8 cellular contexts compared by ENCODE assay signal in the genomic region with DNA sequence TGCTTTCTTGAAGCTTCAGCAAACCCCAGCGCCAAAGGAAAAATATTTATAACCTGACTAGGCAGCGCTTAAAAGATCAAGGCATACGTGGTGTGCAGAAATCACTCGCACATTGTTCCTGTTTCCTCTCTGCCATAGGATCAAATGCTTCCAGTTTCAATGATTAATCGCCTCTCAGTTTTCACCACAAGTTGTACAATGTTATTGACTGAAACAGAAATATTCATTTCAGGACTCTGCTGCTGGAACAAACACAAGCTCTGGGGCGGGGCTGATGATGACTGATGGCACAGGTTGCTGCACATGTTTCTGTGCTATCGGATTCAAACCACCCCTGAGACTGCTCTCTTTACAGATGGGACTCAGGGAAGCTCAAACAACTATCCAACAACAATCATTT.
DNase-seq lines count a peak whose midpoint lies in the region; ATAC-seq and TF ChIP-seq lines count a peak whose summit lies in the region.

No MANE protein-coding gene starts in this region.

- peaks cover 4% of the 10 kb centered on the region for H3F3A ChIP-seq in smooth muscle cell (ENCODE audit: low read depth)

- no peaks in the 10 kb centered on the region for H3K36me3 Mint-ChIP-seq in type B pancreatic cell

- no peaks in the 10 kb centered on the region for H3K9me3 Mint-ChIP-seq in type B pancreatic cell

- H3K36me3 ChIP-seq in BLaER1 treated with 17β-estradiol and CSF1 and Interleukin-3, amounts not matched to agents 10 nM and 100 nM, result no peaks in the 10 kb centered on the region
- H3K36me3 ChIP-seq in body of pancreas (replicated peaks in 1 of 2; ENCODE audit: insufficient read depth in 1 of 2, low read depth in 2 of 2), result no peaks in the 10 kb centered on the region
- no peaks in the 10 kb centered on the region for H3K36me3 ChIP-seq in smooth muscle cell (ENCODE audit: low read depth)

- intact Hi-C loops in body of pancreas (cut with DNase I), result no loop called here

- peak overlapping the region; percentile 6 for H3K27ac Mint-ChIP-seq in type B pancreatic cell

- H3K27ac ChIP-seq in BLaER1 treated with 17β-estradiol and CSF1 and Interleukin-3, amounts not matched to agents 10 nM and 100 nM, result no peak overlapping the region
- H3K27ac ChIP-seq in body of pancreas (no peak overlapping the region), smooth muscle cell (ENCODE audit: low read depth) (no peak overlapping the region)

- H3K9me3 ChIP-seq in BLaER1 treated with 17β-estradiol and CSF1 and Interleukin-3, amounts not matched to agents 10 nM and 100 nM (replicated peaks in 1 of 11), result peaks cover 0 to 9% (median 5%) of the 10 kb centered on the region in 11 experiments; a peak in 6 of 22 replicates
- H3K9me3 ChIP-seq in body of pancreas (no peaks in the 10 kb centered on the region), smooth muscle cell (replicated peaks; ENCODE audit: low read depth) (no peaks in the 10 kb centered on the region)

- no peaks in the 10 kb centered on the region for H3K79me2 ChIP-seq in smooth muscle cell (ENCODE audit: low read depth)

- H2AFZ ChIP-seq in smooth muscle cell (ENCODE audit: low read depth), result no peak overlapping the region

- TF ChIP-seq CTCF in body of pancreas (IDR thresholded peaks at IDR 0.05) (no peak), type B pancreatic cell (conservative IDR thresholded peaks at IDR 0.05) (no peak), smooth muscle cell (IDR thresholded peaks at IDR 0.05; ENCODE audit: borderline replicate concordance, insufficient read depth, poor library complexity, severe bottlenecking) (no peak)

- H3K27me3 Mint-ChIP-seq in type B pancreatic cell, result peaks cover 40% of the 10 kb centered on the region

- H3K4me2 ChIP-seq in BLaER1 treated with 17β-estradiol and CSF1 and Interleukin-3, amounts not matched to agents 10 nM and 100 nM, result peak overlapping the region; percentile 47 to 77 (median 62)
- no peak overlapping the region for H3K4me2 ChIP-seq in smooth muscle cell

- H4K20me1 ChIP-seq in BLaER1 treated with 17β-estradiol and CSF1 and Interleukin-3, amounts not matched to agents 10 nM and 100 nM, result peaks cover 0 to 8% (median 0%) of the 10 kb centered on the region in 11 experiments; a peak in 3 of 22 replicates
- H4K20me1 ChIP-seq in smooth muscle cell (ENCODE audit: low read depth), result no peaks in the 10 kb centered on the region

- ATAC-seq in GM21360 (IDR thresholded peaks at IDR 0.05; ENCODE audit: unreplicated experiment) (peak; percentile 91), HG03565 (IDR thresholded peaks at IDR 0.05; ENCODE audit: unreplicated experiment) (peak; percentile 92), body of pancreas (peak; percentile 38)

- peaks cover 43% of the 10 kb centered on the region for H3K4me1 Mint-ChIP-seq in type B pancreatic cell (ENCODE audit: unreplicated experiment)

- no peak for TF ChIP-seq POLR2A in body of pancreas (IDR thresholded peaks at IDR 0.05)

- H3K27me3 ChIP-seq in BLaER1 treated with 17β-estradiol and CSF1 and Interleukin-3, amounts not matched to agents 10 nM and 100 nM, result peaks cover 12 to 44% (median 35%) of the 10 kb centered on the region in 11 experiments; a peak in 20 of 22 replicates
- no peaks in the 10 kb centered on the region for H3K27me3 ChIP-seq in body of pancreas
- H3K27me3 ChIP-seq in smooth muscle cell (ENCODE audit: low read depth), result no peaks in the 10 kb centered on the region

- 5 to 11% methylated on average over 7 of the region's 7 CpGs for WGBS in body of pancreas, 2 donors
- 84% methylated on average over 7 of the region's 7 CpGs for WGBS in smooth muscle cell (ENCODE audit: low lambda C conversion rate)

- DNase-seq in body of pancreas (peak in 3 of 4 donors; percentile 23 to 37 (median 35)), type B pancreatic cell (ENCODE audit: extremely low spot score, unreplicated experiment) (no peak), smooth muscle cell (lab: John Stamatoyannopoulos, UW; ENCODE audit: unreplicated experiment) (no peak), HCEC 1CT (no peak), NCI-H446 treated with DMSO at 0.1 percent for 48 hours (lab: John Stamatoyannopoulos, UW) (no peak)

- H3K4me1 ChIP-seq in BLaER1 treated with 17β-estradiol and CSF1 and Interleukin-3, amounts not matched to agents 10 nM and 100 nM, result peaks cover 14 to 20% (median 18%) of the 10 kb centered on the region in 10 experiments
- H3K4me1 ChIP-seq in body of pancreas (peaks cover 25% of the 10 kb centered on the region), smooth muscle cell (ENCODE audit: low read depth) (peaks cover 8% of the 10 kb centered on the region)

- H3K9ac ChIP-seq in BLaER1 treated with 17β-estradiol and CSF1 and Interleukin-3, amounts not matched to agents 10 nM and 100 nM, result no peak overlapping the region
- no peak overlapping the region for H3K9ac ChIP-seq in smooth muscle cell (ENCODE audit: low read depth)

- no peak overlapping the region for H3K4me3 ChIP-seq in BLaER1 treated with 17β-estradiol and CSF1 and Interleukin-3, amounts not matched to agents 10 nM and 100 nM
- no peak overlapping the region for H3K4me3 ChIP-seq in body of pancreas
- H3K4me3 ChIP-seq in smooth muscle cell, result no peak overlapping the region

- H3K4me3 Mint-ChIP-seq in type B pancreatic cell, result peak overlapping the region; percentile 13

Comparison
In these comparisons a context has a peak if more than half of its experiments do, and no peak if none do; other contexts are left out.
1. ATAC-seq: peak in every context shown above with its lines; median percentile 92 in HG03565; 91 in GM21360; 38 in body of pancreas.
2. DNase-seq: peak in body of pancreas (3 of 4); none in type B pancreatic cell (single experiment), smooth muscle cell (single experiment), HCEC 1CT (single experiment) and NCI-H446 treated with DMSO at 0.1 percent for 48 hours (single experiment).